Comparison of ENCODE assay signal across 8 cellular contexts in the genomic region with DNA sequence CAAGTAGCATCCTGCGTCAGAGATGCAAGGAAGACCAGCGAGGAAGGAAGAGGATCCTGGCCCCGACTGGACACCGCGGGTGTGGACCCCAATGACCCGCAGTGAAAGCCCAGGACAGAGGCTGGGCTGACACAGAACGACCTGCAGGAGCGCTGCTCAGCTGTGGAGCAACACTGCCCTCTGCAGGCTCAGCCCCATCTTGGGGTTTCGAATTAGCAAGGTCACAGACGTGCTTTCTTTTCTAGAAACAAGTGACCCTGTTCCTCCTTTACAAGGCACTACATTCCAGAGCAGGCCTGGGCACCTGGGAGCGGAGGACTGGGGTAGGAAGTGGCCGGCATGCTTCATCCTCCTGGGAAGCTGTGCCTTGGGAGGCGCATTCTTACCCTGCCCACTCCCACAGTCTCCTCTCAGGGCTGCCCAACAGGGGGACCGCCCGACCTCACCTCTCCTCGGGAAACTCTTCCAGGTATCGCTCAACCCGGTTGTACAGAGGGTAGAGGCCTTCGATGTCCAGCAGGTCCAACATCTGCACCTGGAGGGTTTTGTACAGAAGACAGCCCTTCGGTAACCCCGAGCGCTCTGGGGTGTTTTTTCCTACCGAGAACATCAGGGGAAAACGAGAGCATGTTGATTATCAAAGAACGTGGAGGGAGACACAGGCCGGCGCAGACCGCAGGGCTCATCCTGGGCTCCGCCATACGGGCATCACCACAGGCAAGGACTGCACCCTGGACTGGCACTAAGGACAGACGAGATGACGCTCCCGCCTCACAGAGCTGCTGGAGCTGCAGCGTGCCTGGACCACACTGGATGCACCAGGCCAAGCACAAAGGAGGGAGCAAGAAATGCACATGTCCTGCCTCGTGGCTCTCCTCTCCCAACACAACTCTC.
DNase-seq lines count a peak whose midpoint lies in the region; ATAC-seq lines count a peak whose summit lies in the region.

No MANE protein-coding gene starts in this region.

- ATAC-seq in activated CD4-positive, CD25-positive, alpha-beta regulatory T cell treated with anti-CD3 and anti-CD28 coated beads, Interleukin-2, amount 50 U/mL, for 24 hours: peak; percentile 61 to 65
- ATAC-seq in GM21737 (IDR thresholded peaks at IDR 0.05; ENCODE audit: unreplicated experiment): no peak

- DNase-seq in AG08395 (ENCODE audit: low spot score): peak; percentile 87
- DNase-seq in GM19238 (ENCODE audit: insufficient read length, low spot score): peak; percentile 65
- peak; percentile 7 for DNase-seq in NCI-H1694 treated with DMSO at 0.1 percent for 48 hours (lab: John Stamatoyannopoulos, UW)
- DNase-seq in central memory CD4-positive, alpha-beta T cell: peak; percentile 29
- DNase-seq in kidney glomerular epithelial cell (lab: John Stamatoyannopoulos, UW): peak; percentile 27
- DNase-seq in stimulated activated CD4-positive, alpha-beta T cell treated with anti-CD3 and anti-CD28 coated beads, Interleukin-2, amount 100 ng/mL, for 24 hours: peak; percentile 69 to 72

Comparison
In these comparisons a context has a peak if more than half of its experiments do, and no peak if none do; other contexts are left out.
1. DNase-seq: peak in every context shown above with its lines; median percentile 87 in AG08395; 70 in stimulated activated CD4-positive, alpha-beta T cell treated with anti-CD3 and anti-CD28 coated beads, Interleukin-2, amount 100 ng/mL, for 24 hours; 65 in GM19238; 29 in central memory CD4-positive, alpha-beta T cell; 27 in kidney glomerular epithelial cell; 7 in NCI-H1694 treated with DMSO at 0.1 percent for 48 hours.